In genomic region chr15:28977377-28978010, GRCh38 we compare ENCODE assay signal across 9 cellular contexts.
A peak's percentile ranks its signal among the peaks of the same experiment; 100 is the strongest.
DNase-seq lines count a peak whose midpoint lies in the region; ATAC-seq and TF ChIP-seq lines count a peak whose summit lies in the region.
"Had no signal": no experiment of that assay in that cellular context is flagged by ENCODE, and none has a peak within 500 bp of the region (broad histone marks: within the 10 kb centered on the region; RNA-seq: fewer than 3 reads in every experiment).

No MANE protein-coding gene starts in this region.

- no peak overlapping the region for H2BK12ac ChIP-seq in trophoblast cell (ENCODE audit: low read length)

- no peak overlapping the region for H3K23ac ChIP-seq in trophoblast cell (ENCODE audit: low read length)

- H3K27me3 ChIP-seq in SK-N-SH (ENCODE audit: insufficient read depth) (no peaks in the 10 kb centered on the region), trophoblast cell (ENCODE audit: insufficient read depth, low read length) (no peaks in the 10 kb centered on the region), prostate gland (replicated peaks; ENCODE audit: insufficient read depth) (no peaks in the 10 kb centered on the region)

- H3K4me2 ChIP-seq in SK-N-SH (peak overlapping the region; percentile 50), trophoblast cell (ENCODE audit: low read length) (no peak overlapping the region)

- H4K12ac ChIP-seq in trophoblast cell (ENCODE audit: low read depth, low read length), result no peak overlapping the region

- no peak overlapping the region for H3K4ac ChIP-seq in trophoblast cell (ENCODE audit: low read depth, low read length)

- H2AFZ ChIP-seq in SK-N-SH (ENCODE audit: low read depth) (no peak overlapping the region), trophoblast cell (ENCODE audit: insufficient read depth, low read length, poor library complexity) (no peak overlapping the region)

- TF ChIP-seq CTCF in SK-N-SH (IDR thresholded peaks at IDR 0.05), result no peak
- TF ChIP-seq CTCF in prostate gland (IDR thresholded peaks at IDR 0.05), result no peak

- no peak overlapping the region for H2BK120ac ChIP-seq in trophoblast cell (ENCODE audit: insufficient read depth, low read length, poor library complexity)

- ATAC-seq in GM19463 (IDR thresholded peaks at IDR 0.05; ENCODE audit: unreplicated experiment), result no peak

- no peaks in the 10 kb centered on the region for H3K9me3 ChIP-seq in SK-N-SH
- H3K9me3 ChIP-seq in trophoblast cell (ENCODE audit: insufficient read depth, low read depth, low read length), result no peaks in the 10 kb centered on the region
- H3K9me3 ChIP-seq in prostate gland, result no peaks in the 10 kb centered on the region

- CTCF ChIA-PET in SK-N-SH (lab: Yijun Ruan, JAX), result interaction anchor here (0.9 to 1.1 kb wide), 4 partner anchors 10 to 113 kb away, joined by 3 to 5 read pairs (median 3); no protein-coding TSS in a partner anchor

- 67% methylated on average over 6 of the region's 6 CpGs for WGBS in SK-N-SH (ENCODE audit: low lambda C conversion rate)
- WGBS in trophoblast cell (ENCODE audit: extremely low coverage, insufficient coverage, insufficient read length), result no CpG with 5 or more reads among the region's 6 CpGs
- WGBS in prostate gland, result 75% methylated on average over 6 of the region's 6 CpGs

- H3K4me1 ChIP-seq in SK-N-SH (ENCODE audit: control insufficient read depth in 1 of 2, insufficient read depth in 2 of 2, low read depth in 1 of 2, low read length in 1 of 2) (peaks cover 5 to 20% of the 10 kb centered on the region in 2 experiments; a peak in 2 of 4 replicates), trophoblast cell (ENCODE audit: control insufficient read depth in 1 of 2, insufficient read depth in 2 of 2, low read length in 2 of 2) (peaks cover 0 to 8% of the 10 kb centered on the region in 2 experiments), prostate gland (replicated peaks) (no peaks in the 10 kb centered on the region)

- DNase-seq in GM03348 (ENCODE audit: low spot score) (peak; percentile 79), SK-N-SH (no peak), fibroblast of the conjunctiva (ENCODE audit: low read depth) (peak; percentile 88), trophoblast cell (peak; percentile 85 to 90), prostate gland (ENCODE audit: low spot score) (no peak), activated T-cell treated with anti-CD3 and anti-CD28 coated beads for 4 hours (no peak), NCI-H187 treated with DMSO at 0.1 percent for 48 hours (lab: John Stamatoyannopoulos, UW) (no peak)
- DNase-seq: activated naive CD4-positive, alpha-beta T cell treated with anti-CD3 and anti-CD28 coated beads, Interleukin-2, amount 50 U/mL, for 16 hours had no signal

- no peak for TF ChIP-seq POLR2A in prostate gland (IDR thresholded peaks at IDR 0.05)

- no peaks in the 10 kb centered on the region for H3K79me1 ChIP-seq in trophoblast cell (ENCODE audit: low read length)

- no peaks in the 10 kb centered on the region for H3F3A ChIP-seq in SK-N-SH (replicated peaks; ENCODE audit: insufficient read depth)

- H4K8ac ChIP-seq in trophoblast cell (ENCODE audit: low read depth, low read length), result no peak overlapping the region

- H4K91ac ChIP-seq in trophoblast cell (ENCODE audit: low read depth, low read length), result no peak overlapping the region

- no peak overlapping the region for H2BK5ac ChIP-seq in trophoblast cell (ENCODE audit: low read depth, low read length, poor library complexity)

- no peaks in the 10 kb centered on the region for H3K9me2 ChIP-seq in SK-N-SH

- peaks cover 8% of the 10 kb centered on the region; the same call in 1 of the 2 replicates for H4K20me1 ChIP-seq in SK-N-SH (ENCODE audit: insufficient read depth)

- no peak overlapping the region for H2AK5ac ChIP-seq in trophoblast cell (ENCODE audit: low read length)

- POLR2A ChIA-PET in SK-N-SH (lab: Yijun Ruan, JAX), result no interaction called here

- no peak for TF ChIP-seq RAD21 in SK-N-SH (IDR thresholded peaks at IDR 0.05; ENCODE audit: low read length)

- peak in 1 of 2 experiments; percentile 66; a peak in 1 of 4 replicates for TF ChIP-seq EP300 in SK-N-SH (IDR thresholded peaks at IDR 0.05; ENCODE audit: borderline replicate concordance in 1 of 2, low read depth in 1 of 2, low read length in 1 of 2)

- H3K9ac ChIP-seq in SK-N-SH (no peak overlapping the region), trophoblast cell (ENCODE audit: low read length) (no peak overlapping the region)

- H3K79me2 ChIP-seq in SK-N-SH (ENCODE audit: insufficient read depth) (no peaks in the 10 kb centered on the region), trophoblast cell (ENCODE audit: control insufficient read depth, insufficient read depth, low read length, poor library complexity) (no peaks in the 10 kb centered on the region)

- intact Hi-C loops in prostate gland (cut with DNase I), result no loop called here

- no peak overlapping the region for H3K14ac ChIP-seq in trophoblast cell (ENCODE audit: low read length)

- H3K18ac ChIP-seq in trophoblast cell (ENCODE audit: low read length), result no peak overlapping the region

- H3K36me3 ChIP-seq in SK-N-SH (replicated peaks in 1 of 2; ENCODE audit: control insufficient read depth in 1 of 2, insufficient read depth in 2 of 2, low read length in 1 of 2) (no peaks in the 10 kb centered on the region), trophoblast cell (ENCODE audit: control insufficient read depth in 1 of 2, insufficient read depth in 2 of 2, low read length in 2 of 2) (no peaks in the 10 kb centered on the region), prostate gland (no peaks in the 10 kb centered on the region)

- H3K4me3 ChIP-seq in SK-N-SH (ENCODE audit: low read depth in 2 of 2, low read length in 1 of 2) (no peak overlapping the region), trophoblast cell (ENCODE audit: low read depth, low read length) (no peak overlapping the region), prostate gland (no peak overlapping the region)

- H3K27ac ChIP-seq in SK-N-SH (ENCODE audit: low read depth in 2 of 2, low read length in 1 of 2) (peak overlapping the region in 1 of 2 experiments; percentile 67; a peak in 3 of 4 replicates), trophoblast cell (ENCODE audit: low read depth, low read length) (no peak overlapping the region), prostate gland (no peak overlapping the region)

TF ChIP-seq in SK-N-SH, 30 proteins besides CTCF, POLR2A, EP300 and RAD21 (continues in another document):
- TF ChIP-seq TEAD4 (IDR thresholded peaks at IDR 0.05; ENCODE audit: borderline replicate concordance, insufficient read depth), result peak; percentile 46; the same call in 1 of the 2 replicates
- TF ChIP-seq MXI1 (IDR thresholded peaks at IDR 0.05; ENCODE audit: low read depth, low read length), result no peak
- no peak for TF ChIP-seq FOXJ3 (CRISPR knock-in tag; IDR thresholded peaks at IDR 0.05)
- no peak for TF ChIP-seq CHD2 (IDR thresholded peaks at IDR 0.05; ENCODE audit: low read length, partially characterized antibody)
- no peak for TF ChIP-seq RCOR1 (IDR thresholded peaks at IDR 0.05; ENCODE audit: low read length)
- no peak for TF ChIP-seq RFX5 (IDR thresholded peaks at IDR 0.05; ENCODE audit: low read length)
- TF ChIP-seq USF1 (IDR thresholded peaks at IDR 0.05; ENCODE audit: borderline replicate concordance, low read depth), result no peak
- no peak for TF ChIP-seq YY1 (IDR thresholded peaks at IDR 0.05; ENCODE audit: low read depth)
- no peak for TF ChIP-seq MEF2A (IDR thresholded peaks at IDR 0.05; ENCODE audit: borderline replicate concordance, low read depth)
- no peak for TF ChIP-seq SMC3 (IDR thresholded peaks at IDR 0.05; ENCODE audit: low read depth, low read length)
- peak; percentile 72 for TF ChIP-seq PBX3 (IDR thresholded peaks at IDR 0.05)
- no peak for TF ChIP-seq GABPA (IDR thresholded peaks at IDR 0.05; ENCODE audit: low read depth)
- peak; percentile 98 for TF ChIP-seq REST (IDR thresholded peaks at IDR 0.05; ENCODE audit: low read depth, low read length)

Comparison
In these comparisons a context has a peak if more than half of its experiments do, and no peak if none do; other contexts are left out.
1. DNase-seq: peak in GM03348 (single experiment), fibroblast of the conjunctiva (single experiment) and trophoblast cell (2 of 2); none in SK-N-SH (single experiment), prostate gland (single experiment), activated T-cell treated with anti-CD3 and anti-CD28 coated beads for 4 hours (single experiment) and NCI-H187 treated with DMSO at 0.1 percent for 48 hours (single experiment).